ENCODE assay signal across 8 cellular contexts in genomic region chr11:8192016-8192895, GRCh38. TPM values are rescaled to one million over a fixed set of nuclear protein-coding genes. Genes with fewer than 3 reads are reported as not detected.
A peak's percentile ranks its signal among the peaks of the same experiment; 100 is the strongest.
DNase-seq lines count a peak whose midpoint lies in the region; ATAC-seq and TF ChIP-seq lines count a peak whose summit lies in the region.

No MANE protein-coding gene starts in this region.

- TF ChIP-seq CTCF in WI38 (IDR thresholded peaks at IDR 0.05; ENCODE audit: low read depth, low read length), result peak; percentile 82

- ATAC-seq in stimulated activated naive B cell treated with anti-CD40 and anti-IgM and Interleukin-4, amounts not matched to agents 10 μg/mL and 1 μg/mL and 100 μg/mL, for 72 hours (replicated peaks), result peak; percentile 73 to 84
- ATAC-seq in HG03108 (IDR thresholded peaks at IDR 0.05; ENCODE audit: unreplicated experiment), result no peak

- peaks cover 10 to 17% of the 10 kb centered on the region in 2 donors for H3K27me3 Mint-ChIP-seq in stimulated activated naive B cell treated with anti-CD40 and anti-IgM and Interleukin-4, amounts not matched to agents 10 μg/mL and 1 μg/mL and 100 μg/mL, for 72 hours

- H3K27ac Mint-ChIP-seq in stimulated activated naive B cell treated with anti-CD40 and anti-IgM and Interleukin-4, amounts not matched to agents 10 μg/mL and 1 μg/mL and 100 μg/mL, for 72 hours, result no peak overlapping the region

- DNase-seq in DMS53 treated with DMSO at 0.1 percent for 48 hours (lab: John Stamatoyannopoulos, UW; ENCODE audit: unreplicated experiment) (peak; percentile 49), H7 (peak; percentile 84), NCI-H2029 treated with DMSO at 0.1 percent for 48 hours (lab: John Stamatoyannopoulos, UW) (peak; percentile 52), ecto neural progenitor cell (ENCODE audit: low spot score) (peak; percentile 81), lung microvascular endothelial cell (ENCODE audit: low read depth in 2 of 2) (peak; percentile 67 to 80)
- DNase-seq in stimulated activated naive B cell treated with anti-CD40 and anti-IgM and Interleukin-4, amounts not matched to agents 10 μg/mL and 1 μg/mL and 100 μg/mL, for 72 hours, result peak; percentile 28

- H3K9me3 Mint-ChIP-seq in stimulated activated naive B cell treated with anti-CD40 and anti-IgM and Interleukin-4, amounts not matched to agents 10 μg/mL and 1 μg/mL and 100 μg/mL, for 72 hours, result no peaks in the 10 kb centered on the region

- H3K4me3 Mint-ChIP-seq in stimulated activated naive B cell treated with anti-CD40 and anti-IgM and Interleukin-4, amounts not matched to agents 10 μg/mL and 1 μg/mL and 100 μg/mL, for 72 hours, result no peak overlapping the region

- H3K4me3 ChIP-seq in H7 (ENCODE audit: insufficient read depth, low read depth, low read length), result no peak overlapping the region
- H3K4me3 ChIP-seq in WI38 (ENCODE audit: low read depth, low read length), result no peak overlapping the region

- H3K36me3 ChIP-seq in H7 (replicated peaks; ENCODE audit: control insufficient read depth, insufficient read depth, low read length), result no peaks in the 10 kb centered on the region

- peaks cover 4 to 13% of the 10 kb centered on the region in 2 donors for H3K4me1 Mint-ChIP-seq in stimulated activated naive B cell treated with anti-CD40 and anti-IgM and Interleukin-4, amounts not matched to agents 10 μg/mL and 1 μg/mL and 100 μg/mL, for 72 hours

- no peaks in the 10 kb centered on the region; the same call in 1 of the 2 replicates for H3K27me3 ChIP-seq in H7 (ENCODE audit: control insufficient read depth, insufficient read depth, low read length)

- H3K36me3 Mint-ChIP-seq in stimulated activated naive B cell treated with anti-CD40 and anti-IgM and Interleukin-4, amounts not matched to agents 10 μg/mL and 1 μg/mL and 100 μg/mL, for 72 hours, result no peaks in the 10 kb centered on the region

RNA-seq across cellular contexts. Expression of gene RIC3, which starts 23.4 kb away (rescaled TPM):
- total RNA-seq in H7 (2014; rRNA removed; shearing (Covaris generic)), result 5.9 and 10.1 TPM in 2 replicates
- not detected in 2 replicates for total RNA-seq in lung microvascular endothelial cell

Comparison
In these comparisons a context has a peak if more than half of its experiments do, and no peak if none do; other contexts are left out.
1. DNase-seq: peak in every context shown above with its lines; median percentile 84 in H7; 81 in ecto neural progenitor cell; 74 in lung microvascular endothelial cell; 52 in NCI-H2029 treated with DMSO at 0.1 percent for 48 hours; 49 in DMS53 treated with DMSO at 0.1 percent for 48 hours; 28 in stimulated activated naive B cell treated with anti-CD40 and anti-IgM and Interleukin-4, amounts not matched to agents 10 μg/mL and 1 μg/mL and 100 μg/mL, for 72 hours.